ENCODE assay signal across 15 cellular contexts in genomic region chr4:138951764-138952163, GRCh38.
"Had no signal": no experiment of that assay in that cellular context is flagged by ENCODE, and none has a peak within 500 bp of the region (broad histone marks: within the 10 kb centered on the region; RNA-seq: fewer than 3 reads in every experiment).

No MANE protein-coding gene starts in this region.

- H3K4me3 ChIP-seq: dorsolateral prefrontal cortex, hepatocyte, mucosa of descending colon, right atrium auricular region, sigmoid colon, skin epidermis, tibial artery, upper lobe of right lung had no signal

- H3K27me3 ChIP-seq: dorsolateral prefrontal cortex, hepatocyte, neutrophil, right atrium auricular region, sigmoid colon, tibial artery, upper lobe of right lung had no signal

- H3K27ac ChIP-seq: dorsolateral prefrontal cortex, hepatocyte, neutrophil, right atrium auricular region, sigmoid colon, tibial artery, upper lobe of right lung had no signal

- DNase-seq: cortex of kidney; effector CD8-positive, alpha-beta T cell; foreskin melanocyte; mucosa of descending colon; naive thymus-derived CD8-positive, alpha-beta T cell; posterior cingulate gyrus; sigmoid colon; stimulated activated naive CD4-positive, alpha-beta T cell treated with Interleukin-2 at 50 U/mL for 16 hours; tibial artery; upper lobe of right lung had no signal

- H3K79me2 ChIP-seq: hepatocyte had no signal

- H2AFZ ChIP-seq: hepatocyte had no signal

- H3K4me1 ChIP-seq: upper lobe of right lung had no signal

- H3K4me2 ChIP-seq: hepatocyte had no signal

- H3K36me3 ChIP-seq: neutrophil, right atrium auricular region, sigmoid colon, tibial artery, upper lobe of right lung had no signal

- H3K9me3 ChIP-seq: mucosa of descending colon, neutrophil, right atrium auricular region, sigmoid colon, tibial artery, upper lobe of right lung had no signal
